Comparison of ENCODE assay signal across 17 cellular contexts in the genomic region with DNA sequence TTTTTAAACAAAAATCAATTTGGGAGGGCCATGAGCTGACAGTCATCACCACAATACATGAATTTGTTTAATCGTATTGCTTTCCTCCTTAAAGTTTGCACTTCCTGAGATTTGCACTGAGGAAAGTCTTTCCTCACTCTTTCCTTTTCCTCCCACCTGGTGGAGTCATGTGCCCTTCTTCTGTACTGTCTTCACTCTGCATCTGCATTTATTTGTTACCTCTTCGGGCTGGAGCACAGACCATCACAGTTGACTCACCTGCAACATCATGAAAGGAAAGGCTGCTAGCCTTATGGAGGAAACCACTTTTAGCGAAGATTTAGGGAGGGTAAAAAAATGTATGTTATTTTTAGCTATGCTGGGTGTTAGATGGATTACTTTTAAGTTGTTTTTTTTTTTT.
DNase-seq lines count a peak whose midpoint lies in the region; ATAC-seq, FAIRE-seq and TF ChIP-seq lines count a peak whose summit lies in the region.
"Had no signal": no experiment of that assay in that cellular context is flagged by ENCODE, and none has a peak within 500 bp of the region (broad histone marks: within the 10 kb centered on the region; RNA-seq: fewer than 3 reads in every experiment).

No MANE protein-coding gene starts in this region.

- no peaks in the 10 kb centered on the region for H3K9me2 ChIP-seq in PC-3 (replicated peaks; ENCODE audit: low read length)

- H2AFZ ChIP-seq in PC-3 (ENCODE audit: low read length), result no peak overlapping the region
- no peak overlapping the region for H2AFZ ChIP-seq in H1 (ENCODE audit: low read length)
- H2AFZ ChIP-seq in mesenchymal stem cell (ENCODE audit: low read depth, low read length), result no peak overlapping the region

- H2BK20ac ChIP-seq in H1 (ENCODE audit: low read length), result no peak overlapping the region

- H3K27ac ChIP-seq in PC-3 (ENCODE audit: low read length) (no peak overlapping the region), H1 (ENCODE audit: low read depth, low read length) (no peak overlapping the region), mesendoderm (ENCODE audit: low read depth, low read length) (no peak overlapping the region), mesenchymal stem cell (ENCODE audit: low read length, poor library complexity, severe bottlenecking) (no peak overlapping the region)
- H3K27ac ChIP-seq: BLaER1, C4-2B had no signal

- H3K9ac ChIP-seq in PC-3 (ENCODE audit: low read length) (no peak overlapping the region), H1 (replicated peaks in 1 of 4; ENCODE audit: extremely low read depth in 1 of 4, low read depth in 3 of 4, low read length in 3 of 4) (no peak overlapping the region), mesendoderm (ENCODE audit: low read length) (no peak overlapping the region), mesenchymal stem cell (ENCODE audit: low read length) (no peak overlapping the region)
- H3K9ac ChIP-seq: BLaER1 had no signal

- H3K23ac ChIP-seq in H1 (ENCODE audit: insufficient read length) (no peak overlapping the region), mesendoderm (ENCODE audit: low read length) (no peak overlapping the region), mesenchymal stem cell (ENCODE audit: low read length in 2 of 2) (no peak overlapping the region)

- H3K9me3 ChIP-seq in PC-3 (ENCODE audit: low read length) (no peaks in the 10 kb centered on the region), H1 (ENCODE audit: insufficient read depth in 2 of 2, low read depth in 1 of 2, low read length in 1 of 2) (peaks cover 0 to 4% of the 10 kb centered on the region in 2 experiments; a peak in 1 of 4 replicates), mesenchymal stem cell (ENCODE audit: control insufficient read depth, low read length) (peaks cover 8% of the 10 kb centered on the region)

- H2BK120ac ChIP-seq in H1 (replicated peaks; ENCODE audit: low read depth, low read length), result no peak overlapping the region
- H2BK120ac ChIP-seq in mesendoderm (ENCODE audit: low read depth, low read length), result no peak overlapping the region
- H2BK120ac ChIP-seq in mesenchymal stem cell (ENCODE audit: low read depth, low read length), result no peak overlapping the region

- H3K14ac ChIP-seq in H1 (ENCODE audit: insufficient read length) (no peak overlapping the region), mesenchymal stem cell (ENCODE audit: low read length in 2 of 2) (no peak overlapping the region)

- 91% methylated on average over 3 of the region's 3 CpGs; no CpG with 5 or more reads in 1 of the 2 experiments for whole genome bisulfite sequencing in H1 (ENCODE audit: extremely low coverage in 1 of 2, insufficient coverage in 1 of 2, insufficient read length in 1 of 2, insufficient replicate concordance in 2 of 2, low coverage in 1 of 2, low lambda C conversion rate in 2 of 2, missing lambda C conversion rate in 1 of 2), 2 experiments
- 100% methylated on average over 1 of the region's 3 CpGs for WGBS in mesendoderm (ENCODE audit: extremely low coverage, insufficient coverage, low lambda C conversion rate)
- WGBS in mesenchymal stem cell, result 89% methylated on average over 3 of the region's 3 CpGs

- no peaks in the 10 kb centered on the region for H3K36me3 ChIP-seq in PC-3 (ENCODE audit: low read depth, low read length)
- H3K36me3 ChIP-seq in H1 (ENCODE audit: control insufficient read depth in 2 of 4, insufficient read depth in 4 of 4, low read length in 3 of 4), result peaks cover 0 to 5% (median 0%) of the 10 kb centered on the region in 4 experiments; a peak in 1 of 8 replicates
- no peaks in the 10 kb centered on the region for H3K36me3 ChIP-seq in mesendoderm (ENCODE audit: control insufficient read depth, insufficient read depth, low read length)
- H3K36me3 ChIP-seq in mesenchymal stem cell (ENCODE audit: control insufficient read depth in 1 of 2, insufficient read depth in 2 of 2, low read depth in 1 of 2, low read length in 2 of 2), result no peaks in the 10 kb centered on the region
- H3K36me3 ChIP-seq: BLaER1 had no signal

- H4K5ac ChIP-seq in H1 (ENCODE audit: insufficient read length, low read depth, low read length) (no peak overlapping the region), mesendoderm (ENCODE audit: low read length) (peak overlapping the region; percentile 18)

- DNase-seq in PC-3, result no peak
- DNase-seq in H1 (ENCODE audit: low read depth in 1 of 2, low spot score in 2 of 2), result no peak
- DNase-seq in mesendoderm, result peak; percentile 18
- no peak for DNase-seq in mesenchymal stem cell
- DNase-seq in SK-N-DZ (ENCODE audit: low spot score), result no peak
- DNase-seq in AG08396 (ENCODE audit: low spot score), result no peak
- DNase-seq: CD4-positive, CD25-positive, alpha-beta regulatory T cell; CD8-positive, alpha-beta T cell; DMS 273 treated with DMSO at 0.1 percent for 48 hours; DND-41; H9 had no signal

- no peak overlapping the region for H2AK5ac ChIP-seq in H1 (ENCODE audit: low read depth, low read length)
- no peak overlapping the region for H2AK5ac ChIP-seq in mesendoderm (ENCODE audit: low read length)
- H2AK5ac ChIP-seq in mesenchymal stem cell (ENCODE audit: low read length, severe bottlenecking), result no peak overlapping the region

- TF ChIP-seq RAD21 in H1 (IDR thresholded peaks at IDR 0.05 in 1 of 2, conservative IDR thresholded peaks at IDR 0.05 in 1 of 2; ENCODE audit: low read depth in 2 of 2, low read length in 2 of 2), result peak; percentile 13 to 31; a peak in 2 of 4 replicates

- BruUV-seq in PC-3 (replicated peaks; lab: Mats Ljungman, UMichigan), result no TSS peak

- FAIRE-seq in H1 (lab: Jason Lieb, UNC), result no peak
- FAIRE-seq: D721Med, G401.6, GM12892 had no signal

- H3K4me1 ChIP-seq in PC-3 (ENCODE audit: insufficient read depth, low read length), result no peaks in the 10 kb centered on the region
- no peaks in the 10 kb centered on the region for H3K4me1 ChIP-seq in H1 (replicated peaks in 1 of 4; ENCODE audit: control insufficient read depth in 3 of 4, insufficient read depth in 4 of 4, low read length in 3 of 4)
- no peaks in the 10 kb centered on the region for H3K4me1 ChIP-seq in mesendoderm (ENCODE audit: control insufficient read depth, low read depth, low read length)
- peaks cover 3% of the 10 kb centered on the region for H3K4me1 ChIP-seq in mesenchymal stem cell (ENCODE audit: control insufficient read depth, insufficient read depth, low read depth, low read length)
- H3K4me1 ChIP-seq: BLaER1 had no signal

- no peaks in the 10 kb centered on the region for H4K20me1 ChIP-seq in PC-3 (ENCODE audit: low read length)
- no peaks in the 10 kb centered on the region for H4K20me1 ChIP-seq in H1 (replicated peaks in 1 of 2; ENCODE audit: control insufficient read depth in 1 of 2, insufficient read depth in 2 of 2, low read length in 2 of 2)
- H4K20me1 ChIP-seq: BLaER1 had no signal

- H3K4ac ChIP-seq in H1 (replicated peaks; ENCODE audit: insufficient read length, low read depth, low read length), result no peak overlapping the region
- no peak overlapping the region for H3K4ac ChIP-seq in mesendoderm (ENCODE audit: low read depth, low read length)
- no peak overlapping the region for H3K4ac ChIP-seq in mesenchymal stem cell (ENCODE audit: low read depth in 1 of 2, low read length in 2 of 2)

- H3K4me3 ChIP-seq in PC-3 (ENCODE audit: low read length), result no peak overlapping the region
- H3K4me3 ChIP-seq in H1 (ENCODE audit: extremely low read depth in 1 of 4, insufficient read depth in 2 of 4, low read depth in 3 of 4, low read length in 4 of 4), result no peak overlapping the region
- H3K4me3 ChIP-seq in mesendoderm (ENCODE audit: low read length), result no peak overlapping the region
- no peak overlapping the region for H3K4me3 ChIP-seq in mesenchymal stem cell (ENCODE audit: insufficient read depth in 1 of 2, low read depth in 1 of 2, low read length in 2 of 2)
- H3K4me3 ChIP-seq: BLaER1 had no signal

- no peaks in the 10 kb centered on the region for H3K23me2 ChIP-seq in H1 (ENCODE audit: low read depth, low read length)

- H3K18ac ChIP-seq in H1 (ENCODE audit: extremely low read depth, low read length) (no peak overlapping the region), mesendoderm (ENCODE audit: low read length) (no peak overlapping the region), mesenchymal stem cell (ENCODE audit: low read depth in 1 of 2, low read length in 2 of 2) (no peak overlapping the region)

- no peak for TF ChIP-seq EP300 in H1 (IDR thresholded peaks at IDR 0.05; ENCODE audit: borderline replicate concordance in 1 of 2, low read depth in 2 of 2, low read length in 2 of 2)

- H2BK15ac ChIP-seq in H1 (ENCODE audit: low read length) (no peak overlapping the region), mesendoderm (replicated peaks; ENCODE audit: low read depth) (no peak overlapping the region), mesenchymal stem cell (ENCODE audit: low read depth, poor library complexity, severe bottlenecking) (no peak overlapping the region)

- POLR2A ChIA-PET in PC-3 (lab: Charles Lee; ENCODE audit: unreplicated experiment) (no interaction called here), H1 (lab: Charles Lee; ENCODE audit: partially characterized antibody) (no interaction called here)

- peak; percentile 27 for ATAC-seq in PC-3
- ATAC-seq: CD8-positive, alpha-beta T cell; HCT116 had no signal

- H2BK5ac ChIP-seq in H1 (ENCODE audit: low read depth, low read length) (no peak overlapping the region), mesendoderm (ENCODE audit: low read length) (no peak overlapping the region), mesenchymal stem cell (ENCODE audit: low read depth, low read length, poor library complexity, severe bottlenecking) (no peak overlapping the region)

- H3K79me2 ChIP-seq in PC-3 (ENCODE audit: low read length) (no peaks in the 10 kb centered on the region), H1 (ENCODE audit: control insufficient read depth in 1 of 2, insufficient read depth in 2 of 2, low read length in 2 of 2) (no peaks in the 10 kb centered on the region), mesendoderm (ENCODE audit: control insufficient read depth, insufficient read depth, low read length) (no peaks in the 10 kb centered on the region)

- no peak overlapping the region for H2BK12ac ChIP-seq in H1 (ENCODE audit: low read depth, low read length)
- no peak overlapping the region for H2BK12ac ChIP-seq in mesenchymal stem cell (ENCODE audit: low read length in 2 of 2)

- H3K27me3 ChIP-seq in PC-3 (ENCODE audit: low read length) (no peaks in the 10 kb centered on the region), H1 (replicated peaks in 1 of 4; ENCODE audit: control insufficient read depth in 3 of 4, extremely low read depth in 1 of 4, insufficient read depth in 3 of 4, low read length in 3 of 4) (no peaks in the 10 kb centered on the region), mesendoderm (ENCODE audit: insufficient read depth, low read length, poor library complexity) (no peaks in the 10 kb centered on the region), mesenchymal stem cell (ENCODE audit: control insufficient read depth in 1 of 2, insufficient read depth in 1 of 2, low read length in 2 of 2) (no peaks in the 10 kb centered on the region)
- H3K27me3 ChIP-seq: BLaER1 had no signal

- no peaks in the 10 kb centered on the region for H3F3A ChIP-seq in PC-3 (ENCODE audit: low read length, unreplicated experiment)

- no peaks in the 10 kb centered on the region for H3K79me1 ChIP-seq in H1 (ENCODE audit: low read depth, low read length)
- H3K79me1 ChIP-seq in mesendoderm (ENCODE audit: low read length), result no peaks in the 10 kb centered on the region
- peaks cover 8% of the 10 kb centered on the region for H3K79me1 ChIP-seq in mesenchymal stem cell (replicated peaks; ENCODE audit: low read length, poor library complexity, severe bottlenecking)

- H4K8ac ChIP-seq in H1 (ENCODE audit: extremely low read depth, insufficient read depth, low read length) (no peak overlapping the region), mesendoderm (ENCODE audit: low read depth, low read length) (no peak overlapping the region), mesenchymal stem cell (ENCODE audit: low read length) (no peak overlapping the region)

- H3K4me2 ChIP-seq in PC-3 (ENCODE audit: low read length) (no peak overlapping the region), H1 (ENCODE audit: insufficient read depth in 1 of 2, low read depth in 2 of 2, low read length in 2 of 2) (no peak overlapping the region), mesendoderm (ENCODE audit: low read length) (no peak overlapping the region), mesenchymal stem cell (ENCODE audit: low read length, poor library complexity, severe bottlenecking) (no peak overlapping the region)
- H3K4me2 ChIP-seq: BLaER1 had no signal

- H4K91ac ChIP-seq in H1 (replicated peaks; ENCODE audit: insufficient read length, low read length), result no peak overlapping the region
- H4K91ac ChIP-seq in mesenchymal stem cell (ENCODE audit: low read length), result no peak overlapping the region

- H3K56ac ChIP-seq in H1 (replicated peaks; ENCODE audit: insufficient read length, low read depth, low read length), result no peak overlapping the region
- no peak overlapping the region for H3K56ac ChIP-seq in mesendoderm (ENCODE audit: low read length)

- TF ChIP-seq CTCF in PC-3 (conservative IDR thresholded peaks at IDR 0.05; ENCODE audit: low read depth, low read length) (no peak), H1 (IDR thresholded peaks at IDR 0.05; ENCODE audit: control extremely low read depth in 1 of 3, insufficient read depth in 1 of 3, low read depth in 1 of 3, low read length in 3 of 3) (no peak)

- TF ChIP-seq POLR2A in H1 (IDR thresholded peaks at IDR 0.05; ENCODE audit: control extremely low read depth in 1 of 2, low read depth in 2 of 2, low read length in 2 of 2), result no peak

- CTCF ChIA-PET in PC-3 (lab: Charles Lee), result no interaction called here
- CTCF ChIA-PET in H1 (lab: Charles Lee; ENCODE audit: partially characterized antibody), result interaction anchor here (1.5 kb wide), 1 partner anchor 11 kb away, joined by 3 read pairs; no protein-coding TSS in a partner anchor

- intact Hi-C loops in PC-3 (cut with micrococcal nuclease), result loop anchor here (10.0 kb wide), 1 partner anchor 157 kb away; no protein-coding TSS in a partner anchor
